In genomic region chr5:124238350-124238749, GRCh38 we compare ENCODE assay signal across 16 cellular contexts.
A peak's percentile ranks its signal among the peaks of the same experiment; 100 is the strongest.
DNase-seq lines count a peak whose midpoint lies in the region; ATAC-seq, FAIRE-seq and TF ChIP-seq lines count a peak whose summit lies in the region.
"Had no signal": no experiment of that assay in that cellular context is flagged by ENCODE, and none has a peak within 500 bp of the region (broad histone marks: within the 10 kb centered on the region; RNA-seq: fewer than 3 reads in every experiment).

No MANE protein-coding gene starts in this region.

- H3K56ac ChIP-seq in H1 (replicated peaks; ENCODE audit: insufficient read length, low read depth, low read length), result no peak overlapping the region

- no peak overlapping the region for H3K4me2 ChIP-seq in mammary epithelial cell (ENCODE audit: insufficient read depth, low read depth, low read length)
- no peak overlapping the region for H3K4me2 ChIP-seq in H1 (ENCODE audit: insufficient read depth in 1 of 2, low read depth in 2 of 2, low read length in 2 of 2)
- H3K4me2 ChIP-seq: BLaER1 treated with 17β-estradiol and CSF1 and Interleukin-3, amounts not matched to agents 10 nM and 100 nM had no signal

- no peak for TF ChIP-seq CTCF in mammary epithelial cell (conservative IDR thresholded peaks at IDR 0.05 in 1 of 2, IDR thresholded peaks at IDR 0.05 in 1 of 2; ENCODE audit: extremely low read depth in 1 of 2, insufficient read depth in 1 of 2, low read depth in 1 of 2, low read length in 2 of 2)
- TF ChIP-seq CTCF in breast epithelium (IDR thresholded peaks at IDR 0.05), result no peak
- no peak for TF ChIP-seq CTCF in H1 (IDR thresholded peaks at IDR 0.05; ENCODE audit: control extremely low read depth in 1 of 3, insufficient read depth in 1 of 3, low read depth in 1 of 3, low read length in 3 of 3)
- TF ChIP-seq CTCF in mesothelial cell of epicardium (IDR thresholded peaks at IDR 0.05; ENCODE audit: unreplicated experiment), result no peak

- dilution Hi-C loops in mammary epithelial cell (cut with HindIII; ENCODE audit: low sequenced_read_pairs), result no loop called here

- no peak overlapping the region for H4K91ac ChIP-seq in H1 (replicated peaks; ENCODE audit: insufficient read length, low read length)

- peaks cover 8% of the 10 kb centered on the region for H3K36me3 Mint-ChIP-seq in mesothelial cell of epicardium

- H4K20me1 ChIP-seq in mammary epithelial cell (ENCODE audit: insufficient read depth, low read length), result no peaks in the 10 kb centered on the region
- H4K20me1 ChIP-seq in H1 (replicated peaks in 1 of 2; ENCODE audit: control insufficient read depth in 1 of 2, insufficient read depth in 2 of 2, low read length in 2 of 2), result no peaks in the 10 kb centered on the region
- H4K20me1 ChIP-seq: BLaER1 treated with 17β-estradiol and CSF1 and Interleukin-3, amounts not matched to agents 10 nM and 100 nM had no signal

- peak overlapping the region; percentile 40; the same call in 1 of the 2 replicates for H2BK15ac ChIP-seq in H1 (ENCODE audit: low read length)

- 13% methylated on average over 6 of the region's 6 CpGs for WGBS in mammary epithelial cell (ENCODE audit: low coverage, missing lambda C conversion rate)
- WGBS in H1 (ENCODE audit: extremely low coverage in 1 of 2, insufficient coverage in 1 of 2, insufficient read length in 1 of 2, insufficient replicate concordance in 2 of 2, low coverage in 1 of 2, low lambda C conversion rate in 2 of 2, missing lambda C conversion rate in 1 of 2), 2 experiments, result 89% methylated on average over 6 of the region's 6 CpGs; no CpG with 5 or more reads in 1 of the 2 experiments

- no peak for FAIRE-seq in H1 (lab: Jason Lieb, UNC)
- FAIRE-seq: GM12878, GM18507 had no signal

- no peak overlapping the region for H3K14ac ChIP-seq in H1 (ENCODE audit: insufficient read length)

- H3K79me2 ChIP-seq in mammary epithelial cell (ENCODE audit: insufficient read depth, low read length), result no peaks in the 10 kb centered on the region
- H3K79me2 ChIP-seq in H1 (ENCODE audit: control insufficient read depth in 1 of 2, insufficient read depth in 2 of 2, low read length in 2 of 2), result no peaks in the 10 kb centered on the region

- H3K18ac ChIP-seq in H1 (ENCODE audit: extremely low read depth, low read length), result no peak overlapping the region

- POLR2A ChIA-PET in H1 (lab: Charles Lee; ENCODE audit: partially characterized antibody), result interaction anchor here (0.6 kb wide), 1 partner anchor 335 kb away, joined by 3 read pairs; no protein-coding TSS in a partner anchor

- H2BK20ac ChIP-seq in H1 (ENCODE audit: low read length), result peak overlapping the region; percentile 91

- no peak overlapping the region for H3K4ac ChIP-seq in H1 (replicated peaks; ENCODE audit: insufficient read length, low read depth, low read length)

- peaks cover 57% of the 10 kb centered on the region for H3K4me1 Mint-ChIP-seq in mesothelial cell of epicardium

- no peak overlapping the region for H4K5ac ChIP-seq in H1 (ENCODE audit: insufficient read length, low read depth, low read length)

- intact Hi-C loops in mammary epithelial cell (cut with micrococcal nuclease) (no loop called here), breast epithelium (cut with DNase I; ENCODE audit: low total_unique reads) (no loop called here)

- CTCF ChIA-PET in mammary epithelial cell (lab: Charles Lee; ENCODE audit: low non-redundant PET) (no interaction called here), H1 (lab: Charles Lee; ENCODE audit: partially characterized antibody) (no interaction called here)

- H3K27ac Mint-ChIP-seq in mesothelial cell of epicardium, result peak overlapping the region; percentile 75
- H3K27ac Mint-ChIP-seq: CD4-positive, alpha-beta T cell had no signal

- peaks cover 9% of the 10 kb centered on the region for H3K9me3 Mint-ChIP-seq in mesothelial cell of epicardium

- no peak for TF ChIP-seq POLR2A in breast epithelium (IDR thresholded peaks at IDR 0.05)
- TF ChIP-seq POLR2A in H1 (IDR thresholded peaks at IDR 0.05; ENCODE audit: control extremely low read depth in 1 of 2, low read depth in 2 of 2, low read length in 2 of 2), result no peak

- H3K23ac ChIP-seq in H1 (ENCODE audit: insufficient read length), result no peak overlapping the region

- no peaks in the 10 kb centered on the region for H3K27me3 ChIP-seq in mammary epithelial cell (ENCODE audit: insufficient read depth, low read length)
- no peaks in the 10 kb centered on the region for H3K27me3 ChIP-seq in breast epithelium
- no peaks in the 10 kb centered on the region for H3K27me3 ChIP-seq in H1 (replicated peaks in 1 of 4; ENCODE audit: control insufficient read depth in 3 of 4, extremely low read depth in 1 of 4, insufficient read depth in 3 of 4, low read length in 3 of 4)
- H3K27me3 ChIP-seq: BLaER1 treated with 17β-estradiol and CSF1 and Interleukin-3, amounts not matched to agents 10 nM and 100 nM had no signal

- BruUV-seq in mammary epithelial cell (replicated peaks; lab: Mats Ljungman, UMichigan), result no TSS peak

- no peak overlapping the region for H3K4me3 ChIP-seq in mammary epithelial cell (replicated peaks in 1 of 3; ENCODE audit: insufficient read depth in 1 of 3, low read depth in 2 of 3, low read length in 3 of 3)
- no peak overlapping the region for H3K4me3 ChIP-seq in breast epithelium
- H3K4me3 ChIP-seq in H1 (ENCODE audit: extremely low read depth in 1 of 4, insufficient read depth in 2 of 4, low read depth in 3 of 4, low read length in 4 of 4), result no peak overlapping the region
- H3K4me3 ChIP-seq: BLaER1 treated with 17β-estradiol and CSF1 and Interleukin-3, amounts not matched to agents 10 nM and 100 nM; GM12878; GM23248 had no signal

- no peak overlapping the region for H3K4me3 Mint-ChIP-seq in mesothelial cell of epicardium
- H3K4me3 Mint-ChIP-seq: CD4-positive, alpha-beta T cell had no signal

- H3K27ac ChIP-seq in mammary epithelial cell (ENCODE audit: insufficient read depth, low read depth, low read length) (no peak overlapping the region), breast epithelium (no peak overlapping the region), H1 (ENCODE audit: low read depth, low read length) (no peak overlapping the region)
- H3K27ac ChIP-seq: BLaER1 treated with 17β-estradiol and CSF1 and Interleukin-3, amounts not matched to agents 10 nM and 100 nM; GM23248 had no signal

- no peaks in the 10 kb centered on the region for H3K27me3 Mint-ChIP-seq in mesothelial cell of epicardium (ENCODE audit: low read depth)
- H3K27me3 Mint-ChIP-seq: CD4-positive, alpha-beta T cell had no signal

- H3K79me1 ChIP-seq in H1 (ENCODE audit: low read depth, low read length), result no peaks in the 10 kb centered on the region

- H3K9me3 ChIP-seq in mammary epithelial cell (replicated peaks; ENCODE audit: insufficient read depth, low read length) (peaks cover 7% of the 10 kb centered on the region), breast epithelium (no peaks in the 10 kb centered on the region), H1 (ENCODE audit: insufficient read depth in 2 of 2, low read depth in 1 of 2, low read length in 1 of 2) (peaks cover 6 to 8% of the 10 kb centered on the region in 2 experiments; a peak in 3 of 4 replicates)

- H2AFZ ChIP-seq in mammary epithelial cell (ENCODE audit: low read depth, low read length), result no peak overlapping the region
- no peak overlapping the region for H2AFZ ChIP-seq in H1 (ENCODE audit: low read length)
- H2AFZ ChIP-seq: GM23248 had no signal

- TF ChIP-seq RAD21 in H1 (IDR thresholded peaks at IDR 0.05 in 1 of 2, conservative IDR thresholded peaks at IDR 0.05 in 1 of 2; ENCODE audit: low read depth in 2 of 2, low read length in 2 of 2), result no peak

- H3K9ac ChIP-seq in mammary epithelial cell (ENCODE audit: insufficient read depth, low read length) (no peak overlapping the region), H1 (replicated peaks in 1 of 4; ENCODE audit: extremely low read depth in 1 of 4, low read depth in 3 of 4, low read length in 3 of 4) (no peak overlapping the region)
- H3K9ac ChIP-seq: BLaER1 treated with 17β-estradiol and CSF1 and Interleukin-3, amounts not matched to agents 10 nM and 100 nM; GM23248 had no signal

- no peak for TF ChIP-seq EP300 in H1 (IDR thresholded peaks at IDR 0.05; ENCODE audit: borderline replicate concordance in 1 of 2, low read depth in 2 of 2, low read length in 2 of 2)

- H2BK5ac ChIP-seq in H1 (ENCODE audit: low read depth, low read length), result no peak overlapping the region

- no peak overlapping the region for H4K8ac ChIP-seq in H1 (ENCODE audit: extremely low read depth, insufficient read depth, low read length)

- H3K36me3 ChIP-seq in mammary epithelial cell (ENCODE audit: insufficient read depth, low read length), result no peaks in the 10 kb centered on the region
- H3K36me3 ChIP-seq in breast epithelium, result no peaks in the 10 kb centered on the region
- no peaks in the 10 kb centered on the region for H3K36me3 ChIP-seq in H1 (ENCODE audit: control insufficient read depth in 2 of 4, insufficient read depth in 4 of 4, low read length in 3 of 4)
- H3K36me3 ChIP-seq: BLaER1 treated with 17β-estradiol and CSF1 and Interleukin-3, amounts not matched to agents 10 nM and 100 nM had no signal

- in situ Hi-C loops in mammary epithelial cell (cut with MboI; ENCODE audit: low sequenced_read_pairs in 2 of 2), result no loop called here

- H2BK120ac ChIP-seq in H1 (replicated peaks; ENCODE audit: low read depth, low read length), result peak overlapping the region; percentile 19

- no peak for ATAC-seq in GM19328 (IDR thresholded peaks at IDR 0.05; ENCODE audit: unreplicated experiment)
- ATAC-seq: GM12878 had no signal

- peaks cover 11% of the 10 kb centered on the region for H3K4me1 ChIP-seq in mammary epithelial cell (ENCODE audit: insufficient read depth, low read length)
- H3K4me1 ChIP-seq in breast epithelium, result no peaks in the 10 kb centered on the region
- peaks cover 3 to 24% (median 14%) of the 10 kb centered on the region in 4 experiments; a peak in 4 of 7 replicates for H3K4me1 ChIP-seq in H1 (replicated peaks in 1 of 4; ENCODE audit: control insufficient read depth in 3 of 4, insufficient read depth in 4 of 4, low read length in 3 of 4)

- H3K23me2 ChIP-seq in H1 (ENCODE audit: low read depth, low read length), result no peaks in the 10 kb centered on the region

- DNase-seq in mammary epithelial cell (peak; percentile 90), breast epithelium (ENCODE audit: low spot score in 2 of 2) (no peak), H1 (ENCODE audit: low read depth in 1 of 2, low spot score in 2 of 2) (no peak), mesothelial cell of epicardium (ENCODE audit: low spot score in 2 of 2, unreplicated experiment in 2 of 2) (no peak), CD1c-positive myeloid dendritic cell (ENCODE audit: extremely low spot score) (no peak), inferior parietal cortex (ENCODE audit: extremely low spot score) (no peak)
- DNase-seq: ACHN; Calu3; CD4-positive, alpha-beta T cell; DMS 273 treated with DMSO at 0.1 percent for 48 hours; GM23248; H7 had no signal

- no peak overlapping the region for H2BK12ac ChIP-seq in H1 (ENCODE audit: low read depth, low read length)

- no peak overlapping the region for H2AK5ac ChIP-seq in H1 (ENCODE audit: low read depth, low read length)

TF ChIP-seq in H1, 55 proteins besides CTCF, POLR2A, EP300 and RAD21 (continues in another document):
- no peak for TF ChIP-seq CEBPB (IDR thresholded peaks at IDR 0.05; ENCODE audit: low read depth, low read length)
- no peak for TF ChIP-seq ATF3 (IDR thresholded peaks at IDR 0.05; ENCODE audit: insufficient read depth, low read depth, low read length)
